ENCODE assay signal across 8 cellular contexts in genomic region chr2:191020742-191021381, GRCh38. TPM values are rescaled to one million over a fixed set of nuclear protein-coding genes. Genes with fewer than 3 reads are reported as not detected.
DNase-seq lines count a peak whose midpoint lies in the region; ATAC-seq and TF ChIP-seq lines count a peak whose summit lies in the region.

No MANE protein-coding gene starts in this region.

- peak; percentile 92 for TF ChIP-seq POLR2A in erythroblast (IDR thresholded peaks at IDR 0.05; ENCODE audit: low read length)

- H3K9me3 Mint-ChIP-seq in natural killer cell: no peaks in the 10 kb centered on the region

- TF ChIP-seq CTCF in VCaP (conservative IDR thresholded peaks at IDR 0.05): no peak
- TF ChIP-seq CTCF in natural killer cell (IDR thresholded peaks at IDR 0.05): no peak

- intact Hi-C loops in natural killer cell (cut with micrococcal nuclease): no loop called here

- DNase-seq in GF-D8 (lab: John Stamatoyannopoulos, UW) (peak; percentile 71), HT-29 (ENCODE audit: low spot score) (peak; percentile 42), erythroblast (lab: John Stamatoyannopoulos, UW) (peak; percentile 78 to 87), natural killer cell (no peak), GDM1 (lab: John Stamatoyannopoulos, UW) (no peak), SK-N-DZ (ENCODE audit: low spot score) (no peak)

- H3K27ac ChIP-seq in VCaP: peak overlapping the region; percentile 83

- H3K27me3 Mint-ChIP-seq in natural killer cell (ENCODE audit: low read depth in 2 of 2): no peaks in the 10 kb centered on the region

- H3K27ac Mint-ChIP-seq in natural killer cell: no peak overlapping the region

- peaks cover 1 to 7% of the 10 kb centered on the region in 2 donors for H3K4me1 Mint-ChIP-seq in natural killer cell

- ATAC-seq in GM21529 (IDR thresholded peaks at IDR 0.05; ENCODE audit: unreplicated experiment) (peak; percentile 18), natural killer cell (peak; percentile 46 to 49 (median 49))

- H3K4me3 Mint-ChIP-seq in natural killer cell: no peak overlapping the region

- no peaks in the 10 kb centered on the region for H3K36me3 Mint-ChIP-seq in natural killer cell

RNA-seq across cellular contexts. Expression of gene STAT1, which starts 6.9 kb away (rescaled TPM):
- total RNA-seq in HT-29 (2014; rRNA removed; shearing (Covaris generic)): 44.0 and 52.8 TPM in 2 replicates
- total RNA-seq in natural killer cell: 10 to 100 TPM; 49.1 to 91.6 (median 86.2) TPM
- 16.8 and 18.2 TPM in 2 replicates for polyA plus RNA-seq in SK-N-DZ (2014; cell fraction: cytosol; rRNA removed)
- 7.2 and 9.4 TPM in 2 replicates for polyA plus RNA-seq in SK-N-DZ (2014; cell fraction: nucleus; rRNA removed)

Comparison
In these comparisons a context has a peak if more than half of its experiments do, and no peak if none do; other contexts are left out.
1. DNase-seq: peak in GF-D8 (single experiment), HT-29 (single experiment) and erythroblast (2 of 2); none in natural killer cell (single experiment), GDM1 (single experiment) and SK-N-DZ (single experiment).